In genomic region chr9:34665109-34665380, GRCh38 we compare ENCODE assay signal across 1 cellular context.
TF ChIP-seq lines count a peak whose summit lies in the region.

No MANE protein-coding gene starts in this region.

TF ChIP-seq in IMR-90, 13 proteins besides CTCF, POLR2A, EP300 and RAD21 (continued from another document):
- TF ChIP-seq ELK1 (IDR thresholded peaks at IDR 0.05; ENCODE audit: borderline replicate concordance, low read depth, low read length), result no peak
- no peak for TF ChIP-seq CEBPB (IDR thresholded peaks at IDR 0.05; ENCODE audit: low read depth, low read length)
- TF ChIP-seq BHLHE40 (IDR thresholded peaks at IDR 0.05; ENCODE audit: low read depth, low read length), result no peak
- no peak for TF ChIP-seq FOS (IDR thresholded peaks at IDR 0.05; ENCODE audit: low read depth, low read length)
- no peak for TF ChIP-seq MXI1 (IDR thresholded peaks at IDR 0.05; ENCODE audit: borderline replicate concordance, low read depth, low read length)
- TF ChIP-seq CHD1 (IDR thresholded peaks at IDR 0.05; ENCODE audit: low read depth, low read length), result no peak
- no peak for TF ChIP-seq USF2 (IDR thresholded peaks at IDR 0.05; ENCODE audit: low read depth, low read length)
- no peak for TF ChIP-seq MAFK (IDR thresholded peaks at IDR 0.05; ENCODE audit: low read depth, low read length)
- TF ChIP-seq NFE2L2 (IDR thresholded peaks at IDR 0.05; ENCODE audit: low read depth, low read length), result no peak
- TF ChIP-seq SMC3 (IDR thresholded peaks at IDR 0.05; ENCODE audit: low read depth, low read length), result no peak
